In the genomic region with DNA sequence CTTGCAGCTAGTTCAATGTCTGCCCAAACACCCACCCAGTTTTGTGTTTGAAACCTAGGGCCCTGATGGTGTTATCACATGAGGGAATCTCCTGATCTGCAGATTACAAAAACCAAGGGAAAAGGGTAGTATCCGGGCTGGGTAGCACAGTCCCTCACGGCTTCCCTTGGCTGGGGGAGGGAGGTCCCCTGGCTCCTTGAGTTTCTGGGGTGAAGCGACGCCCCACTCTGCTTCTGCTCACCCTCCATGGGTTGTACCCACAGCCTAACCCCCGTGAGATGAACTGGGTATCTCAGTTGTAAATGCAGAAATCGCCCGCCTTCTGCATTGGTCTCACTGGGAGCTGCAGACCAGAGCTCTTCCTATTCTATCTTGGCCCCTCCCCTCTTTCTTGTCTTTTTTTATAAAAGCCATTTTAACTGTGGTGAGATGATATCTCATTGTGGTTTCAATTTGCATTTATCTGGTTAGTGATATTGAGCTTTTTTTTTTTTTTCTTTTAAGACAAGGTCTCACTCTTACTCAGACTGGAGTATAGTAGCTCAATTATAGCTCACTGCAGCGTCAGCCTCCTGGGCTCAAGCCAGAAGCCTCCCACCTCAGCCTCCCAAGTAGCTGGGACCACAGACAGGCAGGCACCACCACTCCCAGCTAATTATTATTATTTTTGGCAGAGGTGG, we compare ENCODE assay signal across 10 cellular contexts.
DNase-seq lines count a peak whose midpoint lies in the region; ATAC-seq, FAIRE-seq and TF ChIP-seq lines count a peak whose summit lies in the region.
"Had no signal": no experiment of that assay in that cellular context is flagged by ENCODE, and none has a peak within 500 bp of the region (broad histone marks: within the 10 kb centered on the region; RNA-seq: fewer than 3 reads in every experiment).

No MANE protein-coding gene starts in this region.

- in situ Hi-C loops in GM12878 (cut with MboI), result no loop called here

- H2AFZ ChIP-seq in GM12878 (ENCODE audit: control insufficient read depth, low read depth, low read length) (no peak overlapping the region), MM.1S (ENCODE audit: low read length) (no peak overlapping the region)

- no peaks in the 10 kb centered on the region for H3K9me2 ChIP-seq in MM.1S (replicated peaks; ENCODE audit: insufficient read depth, low read length)

- POLR2A ChIA-PET in activated B cell treated with CpG ODN at 0.5 μM for 24 hours (lab: Charles Lee) (no interaction called here), GM12878 (lab: Charles Lee) (interaction anchor here (0.5 kb wide), 1 partner anchor 1085 kb away, joined by 3 read pairs; no protein-coding TSS in a partner anchor)

- CTCF ChIA-PET in activated B cell treated with CpG ODN at 0.5 μM for 24 hours (lab: Charles Lee), result interaction anchor here (2.6 kb wide), 1 partner anchor 176 kb away, joined by 10 read pairs; no protein-coding TSS in a partner anchor
- CTCF ChIA-PET in GM12878 (lab: Yijun Ruan, JAX), result interaction anchor here (0.8 to 1.7 kb wide), 2 partner anchors 11 to 24 kb away, joined by 4 to 5 read pairs; no protein-coding TSS in a partner anchor

- 6% methylated on average over 8 of the region's 8 CpGs for WGBS in GM12878 (ENCODE audit: insufficient coverage, insufficient replicate concordance, low lambda C conversion rate, missing lambda C conversion rate)

- no peak for TF ChIP-seq RAD21 in GM12878 (IDR thresholded peaks at IDR 0.05; ENCODE audit: insufficient read depth, low read depth, low read length)

- H3K36me3 ChIP-seq in GM12878 (ENCODE audit: control insufficient read depth in 2 of 2, insufficient read depth in 2 of 2, low read length in 1 of 2) (peaks cover 2 to 6% of the 10 kb centered on the region in 2 experiments), MM.1S (replicated peaks; ENCODE audit: insufficient read depth, low read length) (no peaks in the 10 kb centered on the region)

- intact Hi-C loops in activated B cell treated with CpG ODN at 0.5 μM for 24 hours (cut with micrococcal nuclease), result no loop called here
- intact Hi-C loops in GM12878 (cut with micrococcal nuclease; ENCODE audit: unreplicated experiment), result no loop called here

- peaks cover under 1% of the 10 kb centered on the region for H3K36me3 Mint-ChIP-seq in activated B cell treated with CpG ODN at 0.5 μM for 24 hours (ENCODE audit: low read depth)

- RAD21 ChIA-PET in GM12878 (lab: Charles Lee; ENCODE audit: unreplicated experiment), result interaction anchor here (0.7 to 1.2 kb wide), 2 partner anchors 24 to 175 kb away, joined by 3 to 6 read pairs; no protein-coding TSS in a partner anchor

- TF ChIP-seq CTCF in activated B cell treated with CpG ODN at 0.5 μM for 24 hours (IDR thresholded peaks at IDR 0.05) (no peak), GM12878 (IDR thresholded peaks at IDR 0.05 in 2 of 3, conservative IDR thresholded peaks at IDR 0.05 in 1 of 3; ENCODE audit: control insufficient read depth in 2 of 3, extremely low read depth in 1 of 3, insufficient read depth in 1 of 3, low read depth in 3 of 3, low read length in 3 of 3) (no peak), foreskin fibroblast (IDR thresholded peaks at IDR 0.05; ENCODE audit: low read depth, low read length) (no peak), MM.1S (IDR thresholded peaks at IDR 0.05; ENCODE audit: low read length) (no peak)

- H3K9ac ChIP-seq in GM12878 (ENCODE audit: control insufficient read depth, insufficient read depth, low read length), result no peak overlapping the region
- no peak overlapping the region for H3K9ac ChIP-seq in MM.1S (ENCODE audit: low read length)

- peaks cover 9% of the 10 kb centered on the region for H3K4me1 ChIP-seq in GM12878 (ENCODE audit: control insufficient read depth, insufficient read depth, low read length)
- no peaks in the 10 kb centered on the region for H3K4me1 ChIP-seq in MM.1S (ENCODE audit: low read length)

- H3K4me3 ChIP-seq in GM12878 (no peak overlapping the region), foreskin fibroblast (ENCODE audit: low read depth in 1 of 2, low read length in 2 of 2) (no peak overlapping the region), MM.1S (ENCODE audit: low read length) (no peak overlapping the region)

- H3K27me3 ChIP-seq in GM12878 (replicated peaks in 1 of 2; ENCODE audit: control insufficient read depth in 2 of 2, insufficient read depth in 2 of 2, low read length in 1 of 2), result no peaks in the 10 kb centered on the region
- no peaks in the 10 kb centered on the region for H3K27me3 ChIP-seq in MM.1S (replicated peaks; ENCODE audit: insufficient read depth, low read length)
- H3K27me3 ChIP-seq: neutrophil had no signal

- TF ChIP-seq POLR2A in GM12878 (IDR thresholded peaks at IDR 0.05; ENCODE audit: low read depth, low read length), result no peak

- H3K27ac Mint-ChIP-seq in activated B cell treated with CpG ODN at 0.5 μM for 24 hours, result no peak overlapping the region

- SMC1A ChIA-PET in GM12878 (lab: Charles Lee; ENCODE audit: uncharacterized antibody, unreplicated experiment), result interaction anchor here (0.7 to 0.8 kb wide), 3 partner anchors 16 to 175 kb away, joined by 3 to 4 read pairs (median 3); no protein-coding TSS in a partner anchor

- H3K9me3 Mint-ChIP-seq in activated B cell treated with CpG ODN at 0.5 μM for 24 hours, result peaks cover 13% of the 10 kb centered on the region

- H3K27ac ChIP-seq in GM12878 (ENCODE audit: control insufficient read depth, insufficient read depth) (no peak overlapping the region), MM.1S (ENCODE audit: low read length) (no peak overlapping the region)
- H3K27ac ChIP-seq: neutrophil had no signal

- H3K9me3 ChIP-seq in GM12878 (replicated peaks; ENCODE audit: control insufficient read depth, insufficient read depth, low read length) (no peaks in the 10 kb centered on the region), MM.1S (replicated peaks; ENCODE audit: insufficient read depth, low read length) (no peaks in the 10 kb centered on the region)
- H3K9me3 ChIP-seq: neutrophil had no signal

- no peak overlapping the region for H3K4me2 ChIP-seq in GM12878 (ENCODE audit: control insufficient read depth, insufficient read depth)
- H3K4me2 ChIP-seq in MM.1S (ENCODE audit: low read depth, low read length), result no peak overlapping the region

- no TSS peak for BruUV-seq in GM12878 (replicated peaks; lab: Mats Ljungman, UMichigan)

- H3K27me3 Mint-ChIP-seq in activated B cell treated with CpG ODN at 0.5 μM for 24 hours, result peaks cover 35% of the 10 kb centered on the region

- H3K4me1 Mint-ChIP-seq in activated B cell treated with CpG ODN at 0.5 μM for 24 hours, result no peaks in the 10 kb centered on the region

- DNase-seq in activated B cell treated with CpG ODN at 0.5 μM for 24 hours (no peak), GM12878 (ENCODE audit: low read depth, low spot score) (no peak), foreskin fibroblast (no peak), MM.1S (no peak)
- DNase-seq in stimulated activated naive CD4-positive, alpha-beta T cell (lab: John Stamatoyannopoulos, UW), result peak in 4 of 6 experiments; percentile 12 to 60 (median 57)
- DNase-seq: dermis blood vessel endothelial cell; NK-92 treated with Interleukin-12 subunit alpha and Interleukin-12 subunit beta, amount 100 ng/mL, for 24 hours had no signal

- no peak for FAIRE-seq in GM12878 (lab: Jason Lieb, UNC)

- no peaks in the 10 kb centered on the region for H3K79me2 ChIP-seq in GM12878 (ENCODE audit: control insufficient read depth, insufficient read depth, low read length)
- no peaks in the 10 kb centered on the region for H3K79me2 ChIP-seq in MM.1S (ENCODE audit: low read length)

- H4K20me1 ChIP-seq in GM12878 (ENCODE audit: control insufficient read depth, insufficient read depth) (no peaks in the 10 kb centered on the region), MM.1S (ENCODE audit: insufficient read depth, low read length) (no peaks in the 10 kb centered on the region)

- no peak for TF ChIP-seq EP300 in GM12878 (IDR thresholded peaks at IDR 0.05; ENCODE audit: borderline replicate concordance in 1 of 2, control insufficient read depth in 1 of 2, low read depth in 2 of 2, low read length in 2 of 2)

- H3F3A ChIP-seq in MM.1S (ENCODE audit: insufficient read depth, low read length), result no peaks in the 10 kb centered on the region

- peak; percentile 54 for ATAC-seq in HG03378 (IDR thresholded peaks at IDR 0.05; ENCODE audit: unreplicated experiment)
- peak; percentile 14 for ATAC-seq in activated B cell treated with CpG ODN at 0.5 μM for 24 hours (ENCODE audit: low read depth)
- ATAC-seq in GM12878, result peak; percentile 67
- no peak for ATAC-seq in HG03095 (IDR thresholded peaks at IDR 0.05; ENCODE audit: unreplicated experiment)

- no peak overlapping the region for H3K4me3 Mint-ChIP-seq in activated B cell treated with CpG ODN at 0.5 μM for 24 hours

TF ChIP-seq in GM12878, 131 proteins besides CTCF, POLR2A, EP300 and RAD21:
- TF ChIP-seq POU2F2 (IDR thresholded peaks at IDR 0.05; ENCODE audit: borderline replicate concordance, low read depth, low read length), result peak; percentile 46; the same call in 1 of the 3 replicates
- TF ChIP-seq CEBPB (IDR thresholded peaks at IDR 0.05; ENCODE audit: borderline replicate concordance in 1 of 2, low read depth in 2 of 2, low read length in 2 of 2), result no peak
- peak; percentile 52 for TF ChIP-seq JUNB (IDR thresholded peaks at IDR 0.05)
- peak; percentile 70; the same call in 1 of the 2 replicates for TF ChIP-seq RUNX3 (IDR thresholded peaks at IDR 0.05; ENCODE audit: low read length)
- TF ChIP-seq KDM1A (IDR thresholded peaks at IDR 0.05; ENCODE audit: borderline replicate concordance), result no peak
- TF ChIP-seq ZNF384 (IDR thresholded peaks at IDR 0.05; ENCODE audit: borderline replicate concordance, low read depth, low read length), result peak; percentile 51
- TF ChIP-seq SIN3A (IDR thresholded peaks at IDR 0.05; ENCODE audit: low read depth, low read length), result no peak

Comparison
In these comparisons a context has a peak if more than half of its experiments do, and no peak if none do; other contexts are left out.
1. DNase-seq: peak in stimulated activated naive CD4-positive, alpha-beta T cell (4 of 6); none in activated B cell treated with CpG ODN at 0.5 μM for 24 hours (single experiment), GM12878 (single experiment), foreskin fibroblast (0 of 2) and MM.1S (single experiment).